9 cellular contexts compared by ENCODE assay signal in the genomic region with DNA sequence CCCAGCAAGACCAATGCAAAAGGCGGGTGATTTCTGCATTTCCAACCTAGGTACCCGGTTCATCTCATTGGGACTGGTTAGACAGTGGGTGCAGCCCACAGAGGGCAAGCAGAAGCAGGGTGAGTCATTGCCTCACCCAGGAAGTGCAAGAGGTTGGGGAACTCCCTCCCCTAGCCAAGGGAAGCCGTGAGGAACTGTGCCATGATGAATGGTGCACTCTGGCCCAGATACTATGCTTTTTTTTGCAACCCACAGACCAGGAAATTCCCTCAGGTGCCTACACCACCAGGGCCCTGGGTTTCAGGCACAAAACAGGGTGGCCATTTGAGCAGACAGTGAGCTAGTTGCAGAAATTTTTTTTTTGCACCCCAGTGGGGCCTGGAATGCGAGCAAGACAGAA.
DNase-seq lines count a peak whose midpoint lies in the region; ATAC-seq lines count a peak whose summit lies in the region.
"Had no signal": no experiment of that assay in that cellular context is flagged by ENCODE, and none has a peak within 500 bp of the region (broad histone marks: within the 10 kb centered on the region; RNA-seq: fewer than 3 reads in every experiment).

No MANE protein-coding gene starts in this region.

- DNase-seq in activated CD4-positive, CD25-positive, alpha-beta regulatory T cell (lab: John Stamatoyannopoulos, UW) = no peak
- DNase-seq in activated effector memory CD4-positive, alpha-beta T cell treated with anti-CD3 and anti-CD28 coated beads, Interleukin-2, amount 50 U/mL, for 16 hours = peak; percentile 87
- DNase-seq in stimulated activated CD8-positive, alpha-beta memory T cell treated with anti-CD3 and anti-CD28 coated beads, Interleukin-15, amount 100 ng/mL, for 1 hour (ENCODE audit: low read depth) = peak; percentile 11
- DNase-seq in substantia nigra (lab: John Stamatoyannopoulos, UW) (no peak), AML-193 (lab: John Stamatoyannopoulos, UW) (no peak), NCI-H1694 treated with DMSO at 0.1 percent for 48 hours (lab: John Stamatoyannopoulos, UW) (no peak)

- peak; percentile 64 to 69 for ATAC-seq in activated CD4-positive, CD25-positive, alpha-beta regulatory T cell treated with anti-CD3 and anti-CD28 coated beads, Interleukin-2, amount 50 U/mL, for 24 hours
- peak; percentile 55 for ATAC-seq in HG03520 (IDR thresholded peaks at IDR 0.05; ENCODE audit: unreplicated experiment)
- ATAC-seq: Panc1 had no signal

- H3K27ac ChIP-seq in substantia nigra (ENCODE audit: low read depth, low read length, poor library complexity, severe bottlenecking) = no peak overlapping the region

Comparison
In these comparisons a context has a peak if more than half of its experiments do, and no peak if none do; other contexts are left out.
1. DNase-seq: peak in activated effector memory CD4-positive, alpha-beta T cell treated with anti-CD3 and anti-CD28 coated beads, Interleukin-2, amount 50 U/mL, for 16 hours (single experiment) and stimulated activated CD8-positive, alpha-beta memory T cell treated with anti-CD3 and anti-CD28 coated beads, Interleukin-15, amount 100 ng/mL, for 1 hour (single experiment); none in activated CD4-positive, CD25-positive, alpha-beta regulatory T cell (0 of 4), substantia nigra (0 of 49), AML-193 (0 of 2) and NCI-H1694 treated with DMSO at 0.1 percent for 48 hours (single experiment).